ENCODE assay signal across 1 cellular context in genomic region chr18:36130039-36130831, GRCh38.
TF ChIP-seq lines count a peak whose summit lies in the region.

No MANE protein-coding gene starts in this region.

TF ChIP-seq in HepG2, 621 proteins besides CTCF, POLR2A, EP300 and RAD21 (continued from another document and continues in another):
- no peak for TF ChIP-seq DZIP1 (CRISPR knock-in tag; IDR thresholded peaks at IDR 0.05)
- TF ChIP-seq ZHX1 (CRISPR knock-in tag; IDR thresholded peaks at IDR 0.05; ENCODE audit: low read depth): no peak; the same call in 1 of the 2 replicates
- no peak for TF ChIP-seq ARHGAP35 (CRISPR knock-in tag; IDR thresholded peaks at IDR 0.05; ENCODE audit: borderline replicate concordance)
- TF ChIP-seq ZNF776 (CRISPR knock-in tag; IDR thresholded peaks at IDR 0.05): 0 out of 2 replicates have a peak, but pooled peaks have one; percentile 47
- no peak for TF ChIP-seq ZBTB21 (CRISPR knock-in tag; IDR thresholded peaks at IDR 0.05)
- TF ChIP-seq ZFP41 (CRISPR knock-in tag; IDR thresholded peaks at IDR 0.05; ENCODE audit: borderline replicate concordance): no peak
- no peak for TF ChIP-seq PAWR (CRISPR knock-in tag; IDR thresholded peaks at IDR 0.05; ENCODE audit: borderline replicate concordance)
- no peak for TF ChIP-seq NBN (conservative IDR thresholded peaks at IDR 0.05)
- no peak for TF ChIP-seq BRCA1 (CRISPR knock-in tag; IDR thresholded peaks at IDR 0.05)
- TF ChIP-seq DDIT3 (CRISPR knock-in tag; IDR thresholded peaks at IDR 0.05): no peak
- no peak for TF ChIP-seq TFDP1 (CRISPR knock-in tag; IDR thresholded peaks at IDR 0.05; ENCODE audit: borderline replicate concordance)
- no peak for TF ChIP-seq HCFC1 (IDR thresholded peaks at IDR 0.05; ENCODE audit: low read depth, low read length)
- TF ChIP-seq ZNF512 (CRISPR knock-in tag; IDR thresholded peaks at IDR 0.05): no peak
- TF ChIP-seq SNAPC5 (CRISPR knock-in tag; IDR thresholded peaks at IDR 0.05; ENCODE audit: borderline replicate concordance): no peak
- TF ChIP-seq ZNF616 (CRISPR knock-in tag; IDR thresholded peaks at IDR 0.05; ENCODE audit: low read depth): no peak
- 0 out of 2 replicates have a peak, but pooled peaks have one; percentile 1 for TF ChIP-seq KAT8 (CRISPR knock-in tag; IDR thresholded peaks at IDR 0.05)
- no peak for TF ChIP-seq ZNF441 (CRISPR knock-in tag; IDR thresholded peaks at IDR 0.05; ENCODE audit: borderline replicate concordance)
- no peak for TF ChIP-seq PCBP1 (IDR thresholded peaks at IDR 0.05; ENCODE audit: borderline replicate concordance, low read depth, low read length)
- no peak for TF ChIP-seq ZSCAN31 (CRISPR knock-in tag; IDR thresholded peaks at IDR 0.05; ENCODE audit: low read depth)
- TF ChIP-seq ERF (CRISPR knock-in tag; IDR thresholded peaks at IDR 0.05): no peak
- no peak for TF ChIP-seq SNRNP70 (IDR thresholded peaks at IDR 0.05; ENCODE audit: low read depth, low read length)
- no peak for TF ChIP-seq GMEB1 (CRISPR knock-in tag; IDR thresholded peaks at IDR 0.05; ENCODE audit: borderline replicate concordance)
- no peak for TF ChIP-seq MLLT10 (CRISPR knock-in tag; IDR thresholded peaks at IDR 0.05)
- no peak for TF ChIP-seq DMTF1 (CRISPR knock-in tag; IDR thresholded peaks at IDR 0.05)
- no peak for TF ChIP-seq THAP9 (CRISPR knock-in tag; IDR thresholded peaks at IDR 0.05; ENCODE audit: borderline replicate concordance)
- no peak for TF ChIP-seq ZUFSP (CRISPR knock-in tag; IDR thresholded peaks at IDR 0.05; ENCODE audit: borderline replicate concordance)
- TF ChIP-seq MZF1 (CRISPR knock-in tag; IDR thresholded peaks at IDR 0.05; ENCODE audit: borderline replicate concordance): no peak
- no peak for TF ChIP-seq ZNF839 (CRISPR knock-in tag; IDR thresholded peaks at IDR 0.05; ENCODE audit: borderline replicate concordance)
- no peak for TF ChIP-seq ZNF367 (CRISPR knock-in tag; IDR thresholded peaks at IDR 0.05; ENCODE audit: borderline replicate concordance)
- TF ChIP-seq HNRNPL (IDR thresholded peaks at IDR 0.05; ENCODE audit: low read depth, low read length): no peak
- no peak; the same call in 1 of the 2 replicates for TF ChIP-seq ZNF350 (CRISPR knock-in tag; IDR thresholded peaks at IDR 0.05; ENCODE audit: borderline replicate concordance, low read depth)
- no peak for TF ChIP-seq SYNCRIP (IDR thresholded peaks at IDR 0.05; ENCODE audit: insufficient read depth, low read depth, low read length)
- TF ChIP-seq NCOA1 (CRISPR knock-in tag; IDR thresholded peaks at IDR 0.05): no peak
- TF ChIP-seq RXRB (CRISPR knock-in tag; IDR thresholded peaks at IDR 0.05; ENCODE audit: borderline replicate concordance): no peak
- no peak for TF ChIP-seq PRDM10 (CRISPR knock-in tag; IDR thresholded peaks at IDR 0.05; ENCODE audit: low read depth)
- TF ChIP-seq KDM4B (CRISPR knock-in tag; IDR thresholded peaks at IDR 0.05): no peak
- TF ChIP-seq ZNF24 (IDR thresholded peaks at IDR 0.05): no peak
- TF ChIP-seq ZNF432 (CRISPR knock-in tag; IDR thresholded peaks at IDR 0.05; ENCODE audit: borderline replicate concordance): no peak
- no peak for TF ChIP-seq ZNF879 (CRISPR knock-in tag; IDR thresholded peaks at IDR 0.05)
